ENCODE assay signal across 13 cellular contexts in genomic region chr9:26548766-26549290, GRCh38.
DNase-seq lines count a peak whose midpoint lies in the region.
"Had no signal": no experiment of that assay in that cellular context is flagged by ENCODE, and none has a peak within 500 bp of the region (broad histone marks: within the 10 kb centered on the region; RNA-seq: fewer than 3 reads in every experiment).

No MANE protein-coding gene starts in this region.

- H3K9me3 ChIP-seq in adipocyte (ENCODE audit: control insufficient read depth, low read length) = no peaks in the 10 kb centered on the region
- no peaks in the 10 kb centered on the region for H3K9me3 ChIP-seq in neuron (ENCODE audit: low read length)
- H3K9me3 ChIP-seq: Caco-2 had no signal

- H3K27me3 ChIP-seq in adipocyte (replicated peaks; ENCODE audit: control insufficient read depth, insufficient read depth, low read length) (no peaks in the 10 kb centered on the region), neuron (ENCODE audit: insufficient read depth, low read length) (no peaks in the 10 kb centered on the region)

- H3K4me1 ChIP-seq in adipocyte (ENCODE audit: control insufficient read depth, insufficient read depth, low read length) (peaks cover 7% of the 10 kb centered on the region), neuron (ENCODE audit: insufficient read depth, low read length) (peaks cover 21% of the 10 kb centered on the region)
- H3K4me1 ChIP-seq: Caco-2 had no signal

- in situ Hi-C loops in KBM-7 (cut with MboI; ENCODE audit: low pct_unique_long_range_greater_than_20kb, low sequenced_read_pairs) = no loop called here

- H3K36me3 ChIP-seq in adipocyte (ENCODE audit: control insufficient read depth, insufficient read depth, low read length, severe bottlenecking) = no peaks in the 10 kb centered on the region
- no peaks in the 10 kb centered on the region for H3K36me3 ChIP-seq in neuron (ENCODE audit: insufficient read depth, low read length)

- H3K9ac ChIP-seq in adipocyte (ENCODE audit: low read length) = no peak overlapping the region
- H3K9ac ChIP-seq: GM23248 had no signal

- DNase-seq in adipocyte (ENCODE audit: low read depth) (peak; percentile 21), foreskin melanocyte (peak; percentile 93), mucosa of gallbladder (ENCODE audit: low spot score) (no peak), KBM-7 (no peak)
- no peak for DNase-seq in stimulated activated CD4-positive, alpha-beta T cell treated with anti-CD3 and anti-CD28 coated beads, Interleukin-4, amount 100 ng/mL, for 1 hour
- DNase-seq: Caco-2; CD4-positive, CD25-positive, alpha-beta regulatory T cell; CD8-positive, alpha-beta T cell; DMS153; DND-41; GM23248; H7 had no signal

- H2AFZ ChIP-seq in neuron (ENCODE audit: low read depth, low read length) = peak overlapping the region; percentile 39
- H2AFZ ChIP-seq: GM23248 had no signal

- H3K4me3 ChIP-seq in adipocyte (ENCODE audit: low read length) = no peak overlapping the region
- H3K4me3 ChIP-seq in neuron (ENCODE audit: low read length) = no peak overlapping the region
- H3K4me3 ChIP-seq: GM23248 had no signal

Comparison
In these comparisons a context has a peak if more than half of its experiments do, and no peak if none do; other contexts are left out.
1. DNase-seq: peak in adipocyte (single experiment) and foreskin melanocyte (single experiment); none in stimulated activated CD4-positive, alpha-beta T cell treated with anti-CD3 and anti-CD28 coated beads, Interleukin-4, amount 100 ng/mL, for 1 hour (single experiment), mucosa of gallbladder (single experiment) and KBM-7 (single experiment).